Comparison of ENCODE assay signal across 17 cellular contexts in genomic region chr11:121095561-121095960, GRCh38. TPM values are rescaled to one million over a fixed set of nuclear protein-coding genes. Genes with fewer than 3 reads are reported as not detected.
DNase-seq lines count a peak whose midpoint lies in the region; ATAC-seq and TF ChIP-seq lines count a peak whose summit lies in the region.
"Had no signal": no experiment of that assay in that cellular context is flagged by ENCODE, and none has a peak within 500 bp of the region (broad histone marks: within the 10 kb centered on the region; RNA-seq: fewer than 3 reads in every experiment).

No MANE protein-coding gene starts in this region.

- no peak overlapping the region for H3K4me3 ChIP-seq in epithelial cell of esophagus (ENCODE audit: low read length)
- H3K4me3 ChIP-seq: BLaER1, GM23338 had no signal

- H3K36me3 Mint-ChIP-seq in activated naive CD8-positive, alpha-beta T cell treated with anti-CD3 and anti-CD28 coated beads, Interleukin-2, amount 50 U/mL, for 24 hours (ENCODE audit: low read depth) = no peaks in the 10 kb centered on the region
- H3K36me3 Mint-ChIP-seq: CD4-positive, CD25-positive, alpha-beta regulatory T cell; CD8-positive, alpha-beta T cell had no signal

- ATAC-seq in activated naive CD8-positive, alpha-beta T cell treated with anti-CD3 and anti-CD28 coated beads, Interleukin-2, amount 50 U/mL, for 24 hours = no peak
- ATAC-seq: CD8-positive, alpha-beta T cell; GM23338; HCT116 had no signal

- in situ Hi-C loops in SK-MEL-5 (cut with HindIII; ENCODE audit: low pct_unique_long_range_greater_than_20kb, low sequenced_read_pairs) = no loop called here

- no peaks in the 10 kb centered on the region for H3K27me3 Mint-ChIP-seq in activated naive CD8-positive, alpha-beta T cell treated with anti-CD3 and anti-CD28 coated beads, Interleukin-2, amount 50 U/mL, for 24 hours
- H3K27me3 Mint-ChIP-seq: CD4-positive, CD25-positive, alpha-beta regulatory T cell had no signal

- no peaks in the 10 kb centered on the region for H3K4me1 Mint-ChIP-seq in activated naive CD8-positive, alpha-beta T cell treated with anti-CD3 and anti-CD28 coated beads, Interleukin-2, amount 50 U/mL, for 24 hours

- no peak for TF ChIP-seq CTCF in epithelial cell of esophagus (IDR thresholded peaks at IDR 0.05; ENCODE audit: insufficient read depth, low read depth, low read length, missing control alignments)

- no peak overlapping the region for H3K27ac Mint-ChIP-seq in activated naive CD8-positive, alpha-beta T cell treated with anti-CD3 and anti-CD28 coated beads, Interleukin-2, amount 50 U/mL, for 24 hours
- H3K27ac Mint-ChIP-seq: B cell; CD4-positive, CD25-positive, alpha-beta regulatory T cell; CD8-positive, alpha-beta T cell; GM23338; H9 had no signal

- H3K9me3 Mint-ChIP-seq in activated naive CD8-positive, alpha-beta T cell treated with anti-CD3 and anti-CD28 coated beads, Interleukin-2, amount 50 U/mL, for 24 hours = no peaks in the 10 kb centered on the region
- H3K9me3 Mint-ChIP-seq: CD8-positive, alpha-beta T cell; GM23338; H9 had no signal

- DNase-seq in ELF-1 (ENCODE audit: low read depth, low spot score) (peak; percentile 17), SK-MEL-5 (ENCODE audit: low read depth, low spot score) (peak; percentile 46), epithelial cell of esophagus (ENCODE audit: low read depth) (peak; percentile 4), ureter (ENCODE audit: low spot score) (no peak), SKM-1 (lab: John Stamatoyannopoulos, UW; ENCODE audit: unreplicated experiment) (no peak)
- DNase-seq in activated naive CD8-positive, alpha-beta T cell treated with anti-CD3 and anti-CD28 coated beads, Interleukin-2, amount 50 U/mL, for 24 hours = no peak
- DNase-seq: CD4-positive, CD25-positive, alpha-beta regulatory T cell; CD8-positive, alpha-beta T cell; DMS 273 treated with DMSO at 0.1 percent for 48 hours; DMS79; EL; GF-D8; H9 had no signal

- no peak overlapping the region for H3K4me3 Mint-ChIP-seq in activated naive CD8-positive, alpha-beta T cell treated with anti-CD3 and anti-CD28 coated beads, Interleukin-2, amount 50 U/mL, for 24 hours
- H3K4me3 Mint-ChIP-seq: B cell; CD4-positive, CD25-positive, alpha-beta regulatory T cell; CD8-positive, alpha-beta T cell; GM23338; H9 had no signal

RNA-seq across cellular contexts. Expression of gene TECTA, which starts 5.5 kb away (rescaled TPM):
- 0.03 and 0.11 TPM in 2 replicates for total RNA-seq in SK-MEL-5 (2014; rRNA removed; shearing (Covaris generic))
- polyA plus RNA-seq in SK-MEL-5 (2015; cell fraction: cytosol; rRNA removed) = 0.14 and 1.1 TPM in 2 replicates
- polyA plus RNA-seq in SK-MEL-5 (2015; cell fraction: nucleus; rRNA removed) = 0.19 and 0.59 TPM in 2 replicates
- total RNA-seq in ureter = 0.83 TPM

Comparison
In these comparisons a context has a peak if more than half of its experiments do, and no peak if none do; other contexts are left out.
1. DNase-seq: peak in ELF-1 (single experiment), SK-MEL-5 (single experiment) and epithelial cell of esophagus (single experiment); none in ureter (single experiment), activated naive CD8-positive, alpha-beta T cell treated with anti-CD3 and anti-CD28 coated beads, Interleukin-2, amount 50 U/mL, for 24 hours (single experiment) and SKM-1 (single experiment).